ENCODE assay signal across 8 cellular contexts in the genomic region with DNA sequence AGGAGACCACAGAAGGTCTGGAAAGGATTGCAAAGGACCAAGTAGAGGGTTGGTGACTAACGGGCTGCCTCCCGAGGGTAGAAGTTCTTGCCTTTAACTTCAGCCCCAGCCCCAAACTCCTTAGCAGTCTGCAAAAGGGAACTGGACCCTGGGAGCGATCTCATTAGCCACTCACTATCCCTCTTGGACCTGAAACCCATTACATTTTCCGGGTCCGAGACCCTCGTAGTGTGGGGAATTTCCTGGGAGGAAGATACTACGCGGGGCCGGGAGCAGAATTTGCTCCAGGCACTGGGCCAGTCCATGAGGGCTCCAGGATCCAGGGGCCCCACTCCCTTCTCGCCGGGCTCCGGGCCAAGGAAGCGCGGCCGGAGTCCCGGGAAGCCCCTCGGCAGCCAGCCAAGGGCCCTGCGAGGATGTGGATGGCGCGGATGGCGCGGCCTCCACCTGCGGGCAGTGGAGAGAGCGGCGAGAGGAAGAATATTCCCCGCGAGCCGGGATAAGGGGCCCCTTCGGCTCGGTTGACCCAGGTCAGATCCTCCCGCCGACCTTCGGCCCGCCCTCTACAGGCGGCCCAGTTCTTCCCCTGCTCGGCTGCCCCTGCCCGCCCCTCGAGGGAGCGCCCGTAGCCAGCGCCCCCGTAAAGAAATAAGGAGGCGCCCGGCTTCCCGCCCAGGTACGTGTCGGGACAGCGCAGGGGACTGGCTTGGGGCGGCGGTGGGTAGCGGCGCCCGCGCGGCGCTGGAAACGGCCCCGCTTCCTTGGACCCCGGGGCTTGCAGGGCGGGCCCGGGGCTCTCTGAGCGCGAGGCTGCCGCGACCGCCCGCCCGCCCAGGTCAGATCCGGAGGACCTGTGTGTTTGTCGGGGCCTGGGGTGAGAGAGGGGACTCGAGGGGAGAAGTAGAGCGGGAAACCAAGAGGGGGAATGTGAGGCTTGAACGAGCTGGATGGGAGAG. TPM values are rescaled to one million over a fixed set of nuclear protein-coding genes. Genes with fewer than 3 reads are reported as not detected.
A peak's percentile ranks its signal among the peaks of the same experiment; 100 is the strongest.
DNase-seq lines count a peak whose midpoint lies in the region; ATAC-seq and TF ChIP-seq lines count a peak whose summit lies in the region.
"Had no signal": no experiment of that assay in that cellular context is flagged by ENCODE, and none has a peak within 500 bp of the region (broad histone marks: within the 10 kb centered on the region; RNA-seq: fewer than 3 reads in every experiment).

A gene with protein sequence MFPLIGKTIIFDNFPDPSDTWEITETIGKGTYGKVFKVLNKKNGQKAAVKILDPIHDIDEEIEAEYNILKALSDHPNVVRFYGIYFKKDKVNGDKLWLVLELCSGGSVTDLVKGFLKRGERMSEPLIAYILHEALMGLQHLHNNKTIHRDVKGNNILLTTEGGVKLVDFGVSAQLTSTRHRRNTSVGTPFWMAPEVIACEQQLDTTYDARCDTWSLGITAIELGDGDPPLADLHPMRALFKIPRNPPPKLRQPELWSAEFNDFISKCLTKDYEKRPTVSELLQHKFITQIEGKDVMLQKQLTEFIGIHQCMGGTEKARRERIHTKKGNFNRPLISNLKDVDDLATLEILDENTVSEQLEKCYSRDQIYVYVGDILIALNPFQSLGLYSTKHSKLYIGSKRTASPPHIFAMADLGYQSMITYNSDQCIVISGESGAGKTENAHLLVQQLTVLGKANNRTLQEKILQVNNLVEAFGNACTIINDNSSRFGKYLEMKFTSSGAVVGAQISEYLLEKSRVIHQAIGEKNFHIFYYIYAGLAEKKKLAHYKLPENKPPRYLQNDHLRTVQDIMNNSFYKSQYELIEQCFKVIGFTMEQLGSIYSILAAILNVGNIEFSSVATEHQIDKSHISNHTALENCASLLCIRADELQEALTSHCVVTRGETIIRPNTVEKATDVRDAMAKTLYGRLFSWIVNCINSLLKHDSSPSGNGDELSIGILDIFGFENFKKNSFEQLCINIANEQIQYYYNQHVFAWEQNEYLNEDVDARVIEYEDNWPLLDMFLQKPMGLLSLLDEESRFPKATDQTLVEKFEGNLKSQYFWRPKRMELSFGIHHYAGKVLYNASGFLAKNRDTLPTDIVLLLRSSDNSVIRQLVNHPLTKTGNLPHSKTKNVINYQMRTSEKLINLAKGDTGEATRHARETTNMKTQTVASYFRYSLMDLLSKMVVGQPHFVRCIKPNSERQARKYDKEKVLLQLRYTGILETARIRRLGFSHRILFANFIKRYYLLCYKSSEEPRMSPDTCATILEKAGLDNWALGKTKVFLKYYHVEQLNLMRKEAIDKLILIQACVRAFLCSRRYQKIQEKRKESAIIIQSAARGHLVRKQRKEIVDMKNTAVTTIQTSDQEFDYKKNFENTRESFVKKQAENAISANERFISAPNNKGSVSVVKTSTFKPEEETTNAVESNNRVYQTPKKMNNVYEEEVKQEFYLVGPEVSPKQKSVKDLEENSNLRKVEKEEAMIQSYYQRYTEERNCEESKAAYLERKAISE (N-terminal part only) (plus strand): TSS at position 577 of the 956 bp plus-strand sequence. CDS start 17,882 bp downstream, outside the sequence.

- in situ Hi-C loops in Panc1 (cut with HindIII; ENCODE audit: low pct_unique_long_range_greater_than_20kb, low sequenced_read_pairs), result no loop called here

- peak within 1 kb of the TSS; percentile 74 for H3K4me3 ChIP-seq in GM23338
- peak within 1 kb of the TSS; percentile 17 to 44 for H3K4me3 ChIP-seq in Panc1 (ENCODE audit: low read depth in 2 of 2, low read length in 2 of 2)
- peak within 1 kb of the TSS; percentile 59 for H3K4me3 ChIP-seq in iPS-11a (ENCODE audit: low read depth, low read length)
- peak within 1 kb of the TSS; percentile 41 to 49 (median 49) for H3K4me3 ChIP-seq in skeletal muscle tissue (ENCODE audit: low read length in 3 of 3)

- peaks cover 14% of the 10 kb centered on the region for H3K27me3 Mint-ChIP-seq in GM23338 (ENCODE audit: insufficient read depth, low read depth, poor library complexity)

- no peak within 1 kb of the TSS for H3K27ac ChIP-seq in GM23338 (ENCODE audit: low read depth)
- H3K27ac ChIP-seq in Panc1 (ENCODE audit: low read length), result no peak within 1 kb of the TSS
- no peak within 1 kb of the TSS for H3K27ac ChIP-seq in skeletal muscle tissue (ENCODE audit: low read depth, low read length)

- TF ChIP-seq CTCF in GM23338 (conservative IDR thresholded peaks at IDR 0.05; ENCODE audit: low read depth in 2 of 2) (peak; percentile 28 to 32; a peak in 2 of 4 replicates), Panc1 (IDR thresholded peaks at IDR 0.05) (no peak; the same call in 1 of the 2 replicates)

- no TSS peak for BruUV-seq in Panc1 (replicated peaks; lab: Mats Ljungman, UMichigan)

- DNase-seq in GM23338 (ENCODE audit: low spot score) (peak; percentile 83), Panc1 (ENCODE audit: low read depth, low spot score) (no peak), occipital lobe (lab: John Stamatoyannopoulos, UW) (no peak)
- DNase-seq: NCI-H1417 treated with DMSO at 0.1 percent for 48 hours had no signal

- peak within 1 kb of the TSS; percentile 81 for H3K4me3 Mint-ChIP-seq in GM23338

- CTCF ChIA-PET in Panc1 (lab: Charles Lee), result no interaction called here

- H3K79me2 ChIP-seq in GM23338 (replicated peaks; ENCODE audit: insufficient read depth), result no peaks in the 10 kb centered on the region

- H3F3A ChIP-seq in GM23338 (replicated peaks; ENCODE audit: low read depth), result no peaks in the 10 kb centered on the region; the same call in 1 of the 2 replicates

- no peak within 1 kb of the TSS for H3K9ac ChIP-seq in skeletal muscle tissue (ENCODE audit: low read depth in 1 of 3, low read length in 3 of 3)

- no peaks in the 10 kb centered on the region for H4K20me1 ChIP-seq in GM23338 (replicated peaks; ENCODE audit: insufficient read depth)

- no peaks in the 10 kb centered on the region for H3K9me3 ChIP-seq in Panc1 (ENCODE audit: control insufficient read depth, insufficient read depth, low read depth, low read length)
- H3K9me3 ChIP-seq in skeletal muscle tissue (ENCODE audit: control insufficient read depth in 3 of 3, low read length in 3 of 3), result no peaks in the 10 kb centered on the region

- intact Hi-C loops in Panc1 (cut with micrococcal nuclease; ENCODE audit: unreplicated experiment), result no loop called here

- no peaks in the 10 kb centered on the region for H3K9me3 Mint-ChIP-seq in GM23338

- POLR2A ChIA-PET in Panc1 (lab: Charles Lee), result no interaction called here

- peaks cover 6% of the 10 kb centered on the region for H3K4me1 ChIP-seq in GM23338 (ENCODE audit: insufficient read depth)
- H3K4me1 ChIP-seq in Panc1 (ENCODE audit: control insufficient read depth, insufficient read depth, low read length), result no peaks in the 10 kb centered on the region
- no peaks in the 10 kb centered on the region for H3K4me1 ChIP-seq in skeletal muscle tissue (ENCODE audit: control insufficient read depth in 3 of 3, insufficient read depth in 3 of 3, low read length in 3 of 3)

- H3K4me1 Mint-ChIP-seq in GM23338, result peaks cover 5% of the 10 kb centered on the region

- ATAC-seq in GM23338 (peak; percentile 89), Panc1 (no peak; the same call in 1 of the 2 replicates), GM21360 (IDR thresholded peaks at IDR 0.05; ENCODE audit: unreplicated experiment) (no peak), GM18909 (IDR thresholded peaks at IDR 0.05; ENCODE audit: poor library complexity, unreplicated experiment) (no peak)

- H3K27me3 ChIP-seq in GM23338 (ENCODE audit: insufficient read depth), result peaks cover 9% of the 10 kb centered on the region
- peaks cover 6% of the 10 kb centered on the region for H3K27me3 ChIP-seq in Panc1 (ENCODE audit: control insufficient read depth, insufficient read depth, low read length)
- H3K27me3 ChIP-seq in skeletal muscle tissue (ENCODE audit: control insufficient read depth in 3 of 3, insufficient read depth in 3 of 3, low read length in 3 of 3), result peaks cover 11 to 15% (median 15%) of the 10 kb centered on the region in 3 donors

- H3K36me3 ChIP-seq in GM23338 (ENCODE audit: insufficient read depth) (no peaks in the 10 kb centered on the region; the same call in 1 of the 2 replicates), Panc1 (ENCODE audit: control insufficient read depth, insufficient read depth, low read length) (no peaks in the 10 kb centered on the region), skeletal muscle tissue (ENCODE audit: control insufficient read depth in 3 of 3, insufficient read depth in 3 of 3, low read length in 3 of 3) (no peaks in the 10 kb centered on the region)

- no peaks in the 10 kb centered on the region for H3K36me3 Mint-ChIP-seq in GM23338 (ENCODE audit: low read depth)

- H2AFZ ChIP-seq in GM23338, result peak within 1 kb of the TSS; percentile 96

- H3K9me2 ChIP-seq in GM23338 (ENCODE audit: insufficient read depth), result no peaks in the 10 kb centered on the region

- peak within 1 kb of the TSS; percentile 89 for H3K4me2 ChIP-seq in GM23338

- H3K27ac Mint-ChIP-seq in GM23338, result peak within 1 kb of the TSS; percentile 46

TF ChIP-seq in GM23338, 12 proteins besides CTCF, POLR2A, EP300 and RAD21:
- TF ChIP-seq NANOG (IDR thresholded peaks at IDR 0.05; ENCODE audit: borderline replicate concordance), result no peak
- TF ChIP-seq POLR2AphosphoS5 (IDR thresholded peaks at IDR 0.05; ENCODE audit: low read depth), result no peak

RNA-seq across cellular contexts. Expression of the gene that starts here (rescaled TPM):
- total RNA-seq in GM23338 (2014; rRNA removed; shearing (Covaris generic)), result 7.2 and 10.7 TPM in 2 replicates
- 1.3 and 3.0 TPM in 2 replicates for polyA plus RNA-seq in GM23338 (2016; fragmentation: Nextera tagmentation; extraction: Ambion mirVana)
- total RNA-seq in Panc1 (2021; ENCODE audit: unreplicated experiment) (not detected), skeletal muscle tissue (1.0 TPM), occipital lobe (3.6 TPM)
- not detected for polyA plus RNA-seq in Panc1 (2012; ENCODE audit: insufficient read length)
